38 cellular contexts compared by ENCODE assay signal in genomic region chr12:11152725-11153124, GRCh38. TPM values are rescaled to one million over a fixed set of nuclear protein-coding genes. Genes with fewer than 3 reads are reported as not detected.
"Had no signal": no experiment of that assay in that cellular context is flagged by ENCODE, and none has a peak within 500 bp of the region (broad histone marks: within the 10 kb centered on the region; RNA-seq: fewer than 3 reads in every experiment).

No MANE protein-coding gene starts in this region.

- H3K4me3 Mint-ChIP-seq: activated B cell treated with CpG ODN at 0.5 μM for 24 hours; activated CD4-positive, alpha-beta memory T cell treated with anti-CD3 and anti-CD28 coated beads for 36 hours; activated CD4-positive, alpha-beta T cell treated with anti-CD3 and anti-CD28 coated beads, Interleukin-2, amount 10 ng/mL, durations not matched to agents 24 days and 14 days; activated CD8-positive, alpha-beta T cell treated with anti-CD3 and anti-CD28 coated beads for 36 hours; activated naive CD4-positive, alpha-beta T cell treated with anti-CD3 and anti-CD28 coated beads for 36 hours; activated naive CD8-positive, alpha-beta T cell treated with anti-CD3 and anti-CD28 coated beads for 36 hours; activated T-cell treated with anti-CD3 and anti-CD28 coated beads, Interleukin-2, amount 50 U/mL, for 4 hours; activated T-cell treated with anti-CD3 and anti-CD28 coated beads, Interleukin-2, amount 50 U/mL, for 72 hours; activated T-helper 1 cell treated with anti-CD3 and anti-CD28 coated beads, Interleukin-12 subunit alpha, Interleukin-12 subunit beta, Interleukin-2, Interleukin-4 antibody, amounts not matched to agents 30 ng/mL and 10 ng/mL and 1 ng/mL, durations not matched to agents 14 hours and 24 hours and 36 hours; activated T-helper 17 cell treated with anti-CD3 and anti-CD28 coated beads, Interleukin-2, amount 50 U/mL, for 72 hours; brain; central memory CD8-positive, alpha-beta T cell; T-helper 1 cell treated with Interleukin-12 subunit alpha and Interleukin-12 subunit beta and Interleukin-4 antibody, amounts not matched to agents 30 μg/mL and 1 μg/mL, for 36 hours; T-helper 2 cell treated with Interferon-gamma antibody and Interleukin-4, amounts not matched to agents 5 μg/mL and 100 μg/mL, for 36 hours had no signal

- ATAC-seq: activated CD8-positive, alpha-beta T cell treated with anti-CD3 and anti-CD28 coated beads for 36 hours; activated naive CD4-positive, alpha-beta T cell treated with anti-CD3 and anti-CD28 coated beads, Interleukin-2, amount 50 U/mL, for 72 hours; activated T-cell treated with anti-CD3 and anti-CD28 coated beads, Interleukin-2, amount 50 U/mL, for 4 hours; activated T-cell treated with anti-CD3 and anti-CD28 coated beads, Interleukin-2, amount 50 U/mL, for 72 hours; activated T-helper 17 cell treated with anti-CD3 and anti-CD28 coated beads, Interleukin-2, amount 50 U/mL, for 72 hours had no signal

- H3K4me1 Mint-ChIP-seq: activated CD4-positive, alpha-beta T cell treated with anti-CD3 and anti-CD28 coated beads, Interleukin-2, amount 10 ng/mL, durations not matched to agents 24 days and 14 days; activated T-helper 17 cell treated with anti-CD3 and anti-CD28 coated beads, Interleukin-2, amount 50 U/mL, for 72 hours; brain had no signal

- H3K27me3 Mint-ChIP-seq: activated B cell treated with CpG ODN at 0.5 μM for 24 hours; activated CD4-positive, alpha-beta memory T cell treated with anti-CD3 and anti-CD28 coated beads for 36 hours; activated CD4-positive, alpha-beta T cell treated with anti-CD3 and anti-CD28 coated beads, Interleukin-2, amount 10 ng/mL, durations not matched to agents 24 days and 14 days; activated CD8-positive, alpha-beta T cell treated with anti-CD3 and anti-CD28 coated beads for 36 hours; activated naive CD8-positive, alpha-beta T cell treated with anti-CD3 and anti-CD28 coated beads for 36 hours; activated T-helper 17 cell treated with anti-CD3 and anti-CD28 coated beads, Interleukin-2, amount 50 U/mL, for 72 hours; brain; central memory CD8-positive, alpha-beta T cell had no signal

- H3K27ac ChIP-seq: adrenal gland, cardiac muscle cell, VCaP had no signal

- H3K4me3 ChIP-seq: adrenal gland, cardiac muscle cell had no signal

- H3K27ac Mint-ChIP-seq: activated B cell treated with CpG ODN at 0.5 μM for 24 hours; activated CD4-positive, alpha-beta memory T cell treated with anti-CD3 and anti-CD28 coated beads for 36 hours; activated CD4-positive, alpha-beta T cell treated with anti-CD3 and anti-CD28 coated beads, Interleukin-2, amount 10 ng/mL, durations not matched to agents 24 days and 14 days; activated CD8-positive, alpha-beta T cell treated with anti-CD3 and anti-CD28 coated beads for 36 hours; activated naive CD4-positive, alpha-beta T cell treated with anti-CD3 and anti-CD28 coated beads for 36 hours; activated naive CD4-positive, alpha-beta T cell treated with anti-CD3 and anti-CD28 coated beads, Interleukin-2, amount 50 U/mL, for 72 hours; activated naive CD8-positive, alpha-beta T cell treated with anti-CD3 and anti-CD28 coated beads for 36 hours; activated T-cell treated with anti-CD3 and anti-CD28 coated beads, Interleukin-2, amount 50 U/mL, for 72 hours; activated T-helper 1 cell treated with anti-CD3 and anti-CD28 coated beads, Interleukin-12 subunit alpha, Interleukin-12 subunit beta, Interleukin-2, Interleukin-4 antibody, amounts not matched to agents 30 ng/mL and 10 ng/mL and 1 ng/mL, durations not matched to agents 14 hours and 24 hours and 36 hours; activated T-helper 17 cell treated with anti-CD3 and anti-CD28 coated beads, Interleukin-2, amount 50 U/mL, for 72 hours; brain; T-helper 1 cell treated with Interleukin-12 subunit alpha and Interleukin-12 subunit beta and Interleukin-4 antibody, amounts not matched to agents 30 μg/mL and 1 μg/mL, for 36 hours; T-helper 2 cell treated with Interferon-gamma antibody and Interleukin-4, amounts not matched to agents 5 μg/mL and 100 μg/mL, for 36 hours had no signal

- H3K36me3 ChIP-seq: adrenal gland had no signal

- DNase-seq: activated B cell treated with CpG ODN at 0.5 μM for 24 hours; activated CD4-positive, alpha-beta memory T cell treated with anti-CD3 and anti-CD28 coated beads for 36 hours; activated CD4-positive, alpha-beta T cell treated with anti-CD3 and anti-CD28 coated beads for 4 hours; activated CD4-positive, alpha-beta T cell treated with anti-CD3 and anti-CD28 coated beads, Interleukin-2, amount 10 ng/mL, durations not matched to agents 24 days and 14 days; activated CD4-positive, alpha-beta T cell treated with anti-CD3 and anti-CD28 coated beads, Interleukin-2, amount 50 U/mL, for 1 hour; activated CD4-positive, alpha-beta T cell treated with anti-CD3 and anti-CD28 coated beads, Interleukin-2, amount 50 U/mL, for 4 hours; activated CD4-positive, CD25-positive, alpha-beta regulatory T cell treated with anti-CD3 and anti-CD28 coated beads, Interleukin-2, amount 50 U/mL, for 72 hours; activated CD8-positive, alpha-beta memory T cell treated with anti-CD3 and anti-CD28 coated beads, Interleukin-2, amount 50 U/mL, for 4 hours; activated CD8-positive, alpha-beta T cell treated with anti-CD3 and anti-CD28 coated beads for 36 hours; activated effector memory CD4-positive, alpha-beta T cell treated with anti-CD3 and anti-CD28 coated beads, Interleukin-2, amount 50 U/mL, for 16 hours; activated gamma-delta T cell treated with Interleukin-2 at 50 U/mL for 16 hours; activated naive CD4-positive, alpha-beta T cell; activated naive CD4-positive, alpha-beta T cell treated with anti-CD3 and anti-CD28 coated beads for 36 hours; activated naive CD4-positive, alpha-beta T cell treated with anti-CD3 and anti-CD28 coated beads, Interleukin-2, amount 50 U/mL, for 16 hours; activated naive CD8-positive, alpha-beta T cell treated with anti-CD3 and anti-CD28 coated beads for 36 hours; activated T-cell treated with anti-CD3 and anti-CD28 coated beads for 4 hours; activated T-cell treated with anti-CD3 and anti-CD28 coated beads, Interleukin-2, amount 50 U/mL, for 1 hour; activated T-cell treated with anti-CD3 and anti-CD28 coated beads, Interleukin-2, amount 50 U/mL, for 4 hours; activated T-cell treated with anti-CD3 and anti-CD28 coated beads, Interleukin-2, amount 50 U/mL, for 72 hours; adrenal gland; amniotic stem cell; aorta; caudate nucleus; cerebellar nuclear complex; T-helper 1 cell; T-helper 2 cell; T-helper 9 cell had no signal

- H3K27me3 ChIP-seq: adrenal gland, cardiac muscle cell had no signal

RNA-seq across cellular contexts. Expression of gene TAS2R42, which starts 34.0 kb away (rescaled TPM):
- total RNA-seq: activated B cell treated with CpG ODN at 0.5 μM for 24 hours; activated CD4-positive, alpha-beta memory T cell treated with anti-CD3 and anti-CD28 coated beads for 36 hours; activated CD4-positive, alpha-beta T cell treated with anti-CD3 and anti-CD28 coated beads, Interleukin-2, amount 10 ng/mL, durations not matched to agents 24 days and 14 days; activated CD8-positive, alpha-beta memory T cell treated with anti-CD3 and anti-CD28 coated beads for 36 hours; activated CD8-positive, alpha-beta T cell treated with anti-CD3 and anti-CD28 coated beads for 36 hours; activated naive CD4-positive, alpha-beta T cell treated with anti-CD3 and anti-CD28 coated beads for 36 hours; activated naive CD4-positive, alpha-beta T cell treated with anti-CD3 and anti-CD28 coated beads, Interleukin-2, amount 50 U/mL, for 72 hours; activated naive CD8-positive, alpha-beta T cell treated with anti-CD3 and anti-CD28 coated beads for 36 hours; activated T-cell treated with anti-CD3 and anti-CD28 coated beads, Interleukin-2, amount 50 U/mL, for 4 hours; activated T-cell treated with anti-CD3 and anti-CD28 coated beads, Interleukin-2, amount 50 U/mL, for 72 hours; activated T-helper 1 cell treated with anti-CD3 and anti-CD28 coated beads, Interleukin-12 subunit alpha, Interleukin-12 subunit beta, Interleukin-2, Interleukin-4 antibody, amounts not matched to agents 30 ng/mL and 10 ng/mL and 1 ng/mL, durations not matched to agents 14 hours and 24 hours and 36 hours; activated T-helper 17 cell treated with anti-CD3 and anti-CD28 coated beads, Interleukin-2, amount 50 U/mL, for 72 hours; adrenal gland; aorta; bronchial epithelial cell; cardiac muscle cell had no signal
- polyA plus RNA-seq: adrenal gland, aorta, cardiac muscle cell had no signal
